In the genomic region with DNA sequence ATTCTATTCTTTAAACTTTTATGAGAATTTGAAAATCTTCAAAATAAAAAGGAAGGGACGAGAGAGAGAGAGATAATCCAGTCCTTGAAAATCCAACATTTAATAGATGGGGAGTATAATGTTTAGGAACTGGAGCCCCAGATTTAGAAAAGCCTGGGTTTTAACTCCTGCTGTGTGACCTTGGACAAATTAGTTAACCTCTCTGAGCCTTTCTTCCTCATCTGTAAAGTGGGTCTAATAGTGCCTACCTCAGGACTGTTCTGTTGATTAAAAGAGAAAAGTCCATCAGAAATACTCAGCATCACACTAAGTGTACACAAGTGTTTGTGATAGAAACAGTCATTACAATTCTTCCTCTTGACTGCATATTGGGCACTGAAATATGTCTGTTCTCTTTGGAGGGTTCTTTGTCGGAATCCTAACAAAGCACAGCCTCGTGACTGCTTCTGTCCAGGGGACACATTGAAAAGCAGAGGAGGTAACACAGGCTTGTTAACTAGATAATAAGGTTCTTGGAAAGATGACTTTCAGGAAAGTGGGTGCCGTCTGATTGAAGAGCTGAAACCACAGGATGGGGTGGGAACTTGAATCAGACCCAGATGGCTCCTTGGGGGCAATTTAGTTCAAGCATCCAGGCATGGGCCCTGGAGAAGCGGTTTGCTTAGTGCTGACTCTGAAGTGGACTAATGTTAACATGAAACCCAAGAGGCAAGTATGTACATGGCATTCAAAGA, we compare ENCODE assay signal across 1 cellular context.
TF ChIP-seq lines count a peak whose summit lies in the region.

No MANE protein-coding gene starts in this region.

TF ChIP-seq in H1, 55 proteins besides CTCF, POLR2A, EP300 and RAD21:
- TF ChIP-seq, protein P1, sequence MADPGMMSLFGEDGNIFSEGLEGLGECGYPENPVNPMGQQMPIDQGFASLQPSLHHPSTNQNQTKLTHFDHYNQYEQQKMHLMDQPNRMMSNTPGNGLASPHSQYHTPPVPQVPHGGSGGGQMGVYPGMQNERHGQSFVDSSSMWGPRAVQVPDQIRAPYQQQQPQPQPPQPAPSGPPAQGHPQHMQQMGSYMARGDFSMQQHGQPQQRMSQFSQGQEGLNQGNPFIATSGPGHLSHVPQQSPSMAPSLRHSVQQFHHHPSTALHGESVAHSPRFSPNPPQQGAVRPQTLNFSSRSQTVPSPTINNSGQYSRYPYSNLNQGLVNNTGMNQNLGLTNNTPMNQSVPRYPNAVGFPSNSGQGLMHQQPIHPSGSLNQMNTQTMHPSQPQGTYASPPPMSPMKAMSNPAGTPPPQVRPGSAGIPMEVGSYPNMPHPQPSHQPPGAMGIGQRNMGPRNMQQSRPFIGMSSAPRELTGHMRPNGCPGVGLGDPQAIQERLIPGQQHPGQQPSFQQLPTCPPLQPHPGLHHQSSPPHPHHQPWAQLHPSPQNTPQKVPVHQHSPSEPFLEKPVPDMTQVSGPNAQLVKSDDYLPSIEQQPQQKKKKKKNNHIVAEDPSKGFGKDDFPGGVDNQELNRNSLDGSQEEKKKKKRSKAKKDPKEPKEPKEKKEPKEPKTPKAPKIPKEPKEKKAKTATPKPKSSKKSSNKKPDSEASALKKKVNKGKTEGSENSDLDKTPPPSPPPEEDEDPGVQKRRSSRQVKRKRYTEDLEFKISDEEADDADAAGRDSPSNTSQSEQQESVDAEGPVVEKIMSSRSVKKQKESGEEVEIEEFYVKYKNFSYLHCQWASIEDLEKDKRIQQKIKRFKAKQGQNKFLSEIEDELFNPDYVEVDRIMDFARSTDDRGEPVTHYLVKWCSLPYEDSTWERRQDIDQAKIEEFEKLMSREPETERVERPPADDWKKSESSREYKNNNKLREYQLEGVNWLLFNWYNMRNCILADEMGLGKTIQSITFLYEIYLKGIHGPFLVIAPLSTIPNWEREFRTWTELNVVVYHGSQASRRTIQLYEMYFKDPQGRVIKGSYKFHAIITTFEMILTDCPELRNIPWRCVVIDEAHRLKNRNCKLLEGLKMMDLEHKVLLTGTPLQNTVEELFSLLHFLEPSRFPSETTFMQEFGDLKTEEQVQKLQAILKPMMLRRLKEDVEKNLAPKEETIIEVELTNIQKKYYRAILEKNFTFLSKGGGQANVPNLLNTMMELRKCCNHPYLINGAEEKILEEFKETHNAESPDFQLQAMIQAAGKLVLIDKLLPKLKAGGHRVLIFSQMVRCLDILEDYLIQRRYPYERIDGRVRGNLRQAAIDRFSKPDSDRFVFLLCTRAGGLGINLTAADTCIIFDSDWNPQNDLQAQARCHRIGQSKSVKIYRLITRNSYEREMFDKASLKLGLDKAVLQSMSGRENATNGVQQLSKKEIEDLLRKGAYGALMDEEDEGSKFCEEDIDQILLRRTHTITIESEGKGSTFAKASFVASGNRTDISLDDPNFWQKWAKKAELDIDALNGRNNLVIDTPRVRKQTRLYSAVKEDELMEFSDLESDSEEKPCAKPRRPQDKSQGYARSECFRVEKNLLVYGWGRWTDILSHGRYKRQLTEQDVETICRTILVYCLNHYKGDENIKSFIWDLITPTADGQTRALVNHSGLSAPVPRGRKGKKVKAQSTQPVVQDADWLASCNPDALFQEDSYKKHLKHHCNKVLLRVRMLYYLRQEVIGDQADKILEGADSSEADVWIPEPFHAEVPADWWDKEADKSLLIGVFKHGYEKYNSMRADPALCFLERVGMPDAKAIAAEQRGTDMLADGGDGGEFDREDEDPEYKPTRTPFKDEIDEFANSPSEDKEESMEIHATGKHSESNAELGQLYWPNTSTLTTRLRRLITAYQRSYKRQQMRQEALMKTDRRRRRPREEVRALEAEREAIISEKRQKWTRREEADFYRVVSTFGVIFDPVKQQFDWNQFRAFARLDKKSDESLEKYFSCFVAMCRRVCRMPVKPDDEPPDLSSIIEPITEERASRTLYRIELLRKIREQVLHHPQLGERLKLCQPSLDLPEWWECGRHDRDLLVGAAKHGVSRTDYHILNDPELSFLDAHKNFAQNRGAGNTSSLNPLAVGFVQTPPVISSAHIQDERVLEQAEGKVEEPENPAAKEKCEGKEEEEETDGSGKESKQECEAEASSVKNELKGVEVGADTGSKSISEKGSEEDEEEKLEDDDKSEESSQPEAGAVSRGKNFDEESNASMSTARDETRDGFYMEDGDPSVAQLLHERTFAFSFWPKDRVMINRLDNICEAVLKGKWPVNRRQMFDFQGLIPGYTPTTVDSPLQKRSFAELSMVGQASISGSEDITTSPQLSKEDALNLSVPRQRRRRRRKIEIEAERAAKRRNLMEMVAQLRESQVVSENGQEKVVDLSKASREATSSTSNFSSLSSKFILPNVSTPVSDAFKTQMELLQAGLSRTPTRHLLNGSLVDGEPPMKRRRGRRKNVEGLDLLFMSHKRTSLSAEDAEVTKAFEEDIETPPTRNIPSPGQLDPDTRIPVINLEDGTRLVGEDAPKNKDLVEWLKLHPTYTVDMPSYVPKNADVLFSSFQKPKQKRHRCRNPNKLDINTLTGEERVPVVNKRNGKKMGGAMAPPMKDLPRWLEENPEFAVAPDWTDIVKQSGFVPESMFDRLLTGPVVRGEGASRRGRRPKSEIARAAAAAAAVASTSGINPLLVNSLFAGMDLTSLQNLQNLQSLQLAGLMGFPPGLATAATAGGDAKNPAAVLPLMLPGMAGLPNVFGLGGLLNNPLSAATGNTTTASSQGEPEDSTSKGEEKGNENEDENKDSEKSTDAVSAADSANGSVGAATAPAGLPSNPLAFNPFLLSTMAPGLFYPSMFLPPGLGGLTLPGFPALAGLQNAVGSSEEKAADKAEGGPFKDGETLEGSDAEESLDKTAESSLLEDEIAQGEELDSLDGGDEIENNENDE (IDR thresholded peaks at IDR 0.05; ENCODE audit: insufficient replicate concordance, low read length): no peak
- TF ChIP-seq KDM1A (IDR thresholded peaks at IDR 0.05; ENCODE audit: borderline replicate concordance, low read length): peak; percentile 79
